18 cellular contexts compared by ENCODE assay signal in genomic region chr1:156172696-156173470, GRCh38. TPM values are rescaled to one million over a fixed set of nuclear protein-coding genes. Genes with fewer than 3 reads are reported as not detected.
DNase-seq lines count a peak whose midpoint lies in the region; ATAC-seq and TF ChIP-seq lines count a peak whose summit lies in the region.
"Had no signal": no experiment of that assay in that cellular context is flagged by ENCODE, and none has a peak within 500 bp of the region (broad histone marks: within the 10 kb centered on the region; RNA-seq: fewer than 3 reads in every experiment).

No MANE protein-coding gene starts in this region.

- intact Hi-C loops in thyroid gland (cut with DNase I) = no loop called here

- H3K4me3 ChIP-seq in astrocyte of the spinal cord (ENCODE audit: low read depth, low read length) = no peak overlapping the region
- H3K4me3 ChIP-seq in thyroid gland (replicated peaks in 1 of 3) = no peak overlapping the region
- H3K4me3 ChIP-seq in Peyer's patch = no peak overlapping the region
- H3K4me3 ChIP-seq: suprapubic skin had no signal

- H3K4me1 ChIP-seq in thyroid gland = no peaks in the 10 kb centered on the region
- no peaks in the 10 kb centered on the region for H3K4me1 ChIP-seq in Peyer's patch
- H3K4me1 ChIP-seq: suprapubic skin had no signal

- H3K9me3 Mint-ChIP-seq in activated naive CD4-positive, alpha-beta T cell treated with anti-CD3 and anti-CD28 coated beads, Interleukin-2, amount 50 U/mL, for 72 hours = no peaks in the 10 kb centered on the region

- H3K27me3 ChIP-seq in thyroid gland (no peaks in the 10 kb centered on the region), Peyer's patch (no peaks in the 10 kb centered on the region)
- H3K27me3 ChIP-seq: suprapubic skin had no signal

- H3K27ac ChIP-seq in thyroid gland (no peak overlapping the region), Peyer's patch (no peak overlapping the region)
- H3K27ac ChIP-seq: suprapubic skin had no signal

- TF ChIP-seq POLR2A in thyroid gland (IDR thresholded peaks at IDR 0.05) = no peak
- no peak for TF ChIP-seq POLR2A in Peyer's patch (IDR thresholded peaks at IDR 0.05)

- 87 to 90% methylated on average over 9 of the region's 9 CpGs for WGBS in thyroid gland, 2 donors

- H3K36me3 Mint-ChIP-seq in activated naive CD4-positive, alpha-beta T cell treated with anti-CD3 and anti-CD28 coated beads, Interleukin-2, amount 50 U/mL, for 72 hours = peaks cover 0 to 5% of the 10 kb centered on the region in 2 donors

- H3K9me3 ChIP-seq in thyroid gland = no peaks in the 10 kb centered on the region
- no peaks in the 10 kb centered on the region for H3K9me3 ChIP-seq in Peyer's patch
- H3K9me3 ChIP-seq: Caco-2, suprapubic skin had no signal

- in situ Hi-C loops in astrocyte of the spinal cord (cut with HindIII; ENCODE audit: low sequenced_read_pairs) = no loop called here

- peak overlapping the region; percentile 16 to 73 for H3K27ac Mint-ChIP-seq in activated naive CD4-positive, alpha-beta T cell treated with anti-CD3 and anti-CD28 coated beads, Interleukin-2, amount 50 U/mL, for 72 hours

- TF ChIP-seq CTCF in astrocyte of the spinal cord (IDR thresholded peaks at IDR 0.05; ENCODE audit: low read depth, low read length) (peak; percentile 8), thyroid gland (IDR thresholded peaks at IDR 0.05) (no peak), Peyer's patch (IDR thresholded peaks at IDR 0.05) (no peak)

- DNase-seq in activated naive CD4-positive, alpha-beta T cell treated with anti-CD3 and anti-CD28 coated beads, Interleukin-2, amount 50 U/mL, for 72 hours (ENCODE audit: low spot score in 2 of 2) = no peak
- no peak for DNase-seq in activated naive CD4-positive, alpha-beta T cell (lab: John Stamatoyannopoulos, UW)
- DNase-seq in HuH-7 (ENCODE audit: low spot score) (peak; percentile 48), astrocyte of the spinal cord (ENCODE audit: low read depth, low spot score) (no peak), thyroid gland (no peak), Peyer's patch (no peak)
- DNase-seq in stimulated activated naive CD8-positive, alpha-beta T cell treated with anti-CD3 and anti-CD28 coated beads, Interleukin-15, Interleukin-2, amounts not matched to agents 100 U/mL and 50 U/mL, for 24 hours = no peak
- DNase-seq: activated CD4-positive, alpha-beta T cell treated with anti-CD3 and anti-CD28 coated beads, Interleukin-2, amount 50 U/mL, for 1 hour; activated T-cell treated with anti-CD3 and anti-CD28 coated beads, Interleukin-2, amount 50 U/mL, for 48 hours; Caco-2; hypothalamus; left colon; NCI-H1417 treated with DMSO at 0.1 percent for 48 hours; right cardiac atrium; SIG-M5; T1000 had no signal

- ATAC-seq in activated naive CD4-positive, alpha-beta T cell treated with anti-CD3 and anti-CD28 coated beads, Interleukin-2, amount 50 U/mL, for 72 hours = peak in 1 of 2 donors; percentile 73
- ATAC-seq in stimulated activated naive CD8-positive, alpha-beta T cell treated with anti-CD3 and anti-CD28 coated beads, Interleukin-15, Interleukin-2, amounts not matched to agents 100 U/mL and 50 U/mL, for 24 hours = peak; percentile 42
- no peak for ATAC-seq in HG02840 (IDR thresholded peaks at IDR 0.05; ENCODE audit: low FRiP score, unreplicated experiment)
- ATAC-seq: right cardiac atrium had no signal

- H3K36me3 ChIP-seq in thyroid gland (peaks cover 5 to 14% of the 10 kb centered on the region in 2 donors), Peyer's patch (no peaks in the 10 kb centered on the region)

RNA-seq across cellular contexts. Expression of gene SEMA4A, which starts 19.5 kb away (rescaled TPM):
- total RNA-seq in activated naive CD4-positive, alpha-beta T cell treated with anti-CD3 and anti-CD28 coated beads, Interleukin-2, amount 50 U/mL, for 72 hours = 10 to 100 TPM; 10.5 to 36.2 TPM
- total RNA-seq in thyroid gland (10 to 100 TPM; 21.5 to 50.8 (median 37.5) TPM), Peyer's patch (10 to 100 TPM in 1 of 4 donors, 1 to 10 TPM in 3; 1.5 to 19.0 (median 3.2) TPM)

RNA-seq across cellular contexts. Expression of gene SLC25A44, which starts 21.0 kb away (rescaled TPM):
- 10 to 100 TPM; 79.1 to 82.1 TPM for total RNA-seq in activated naive CD4-positive, alpha-beta T cell treated with anti-CD3 and anti-CD28 coated beads, Interleukin-2, amount 50 U/mL, for 72 hours
- total RNA-seq in thyroid gland (10 to 100 TPM; 14.5 to 19.7 (median 17.7) TPM), Peyer's patch (10 to 100 TPM; 15.7 to 40.6 (median 33.7) TPM)

RNA-seq across cellular contexts. Expression of gene PMF1, which starts 39.9 kb away (rescaled TPM):
- 100 to 1,000 TPM; 120 to 156 TPM for total RNA-seq in activated naive CD4-positive, alpha-beta T cell treated with anti-CD3 and anti-CD28 coated beads, Interleukin-2, amount 50 U/mL, for 72 hours
- total RNA-seq in thyroid gland (100 to 1,000 TPM in 3 of 4 donors, 10 to 100 TPM in 1; 73.6 to 121 (median 107) TPM), Peyer's patch (10 to 100 TPM; 39.9 to 52.8 (median 43.6) TPM)

RNA-seq across cellular contexts. Expression of gene LMNA, which starts 58.4 kb away (rescaled TPM):
- total RNA-seq in activated naive CD4-positive, alpha-beta T cell treated with anti-CD3 and anti-CD28 coated beads, Interleukin-2, amount 50 U/mL, for 72 hours = 100 to 1,000 TPM; 116 to 147 TPM
- total RNA-seq in thyroid gland (100 to 1,000 TPM; 235 to 412 (median 327) TPM), Peyer's patch (100 to 1,000 TPM; 201 to 295 (median 211) TPM)
